30 cellular contexts compared by ENCODE assay signal in the genomic region with DNA sequence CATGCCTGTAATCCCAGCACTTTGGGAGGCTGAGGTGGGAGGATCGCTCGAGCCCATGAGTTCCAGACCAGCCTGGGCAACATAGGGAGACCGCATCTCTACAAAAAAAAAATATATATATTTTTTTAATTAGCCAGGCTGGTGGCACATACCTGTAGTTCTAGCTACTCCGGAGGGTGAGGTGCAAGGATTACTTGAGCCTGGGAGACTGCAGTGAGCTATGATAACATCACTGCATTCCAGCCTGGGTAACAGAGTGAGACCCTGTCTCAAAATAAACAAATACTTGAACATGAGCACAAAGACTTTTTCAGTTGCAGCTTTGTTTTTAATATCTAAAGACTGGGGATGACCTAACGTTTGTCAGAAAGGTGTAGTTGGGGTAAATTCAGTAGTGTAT. TPM values are rescaled to one million over a fixed set of nuclear protein-coding genes. Genes with fewer than 3 reads are reported as not detected.
"Had no signal": no experiment of that assay in that cellular context is flagged by ENCODE, and none has a peak within 500 bp of the region (broad histone marks: within the 10 kb centered on the region; RNA-seq: fewer than 3 reads in every experiment).

No MANE protein-coding gene starts in this region.

- H3K9me3 ChIP-seq: left lung, lower lobe of right lung, neutrophil, right atrium auricular region, transverse colon, upper lobe of left lung, vagina had no signal

- ATAC-seq: left colon; left lung; lower lobe of right lung; natural killer cell; sciatic nerve; stimulated activated memory B cell treated with anti-CD40 and anti-IgM and Interleukin-4, amounts not matched to agents 10 μg/mL and 1 μg/mL and 100 μg/mL, for 72 hours; stimulated activated naive CD8-positive, alpha-beta T cell treated with anti-CD3 and anti-CD28 coated beads, Interleukin-15, amount 100 ng/mL, for 72 hours had no signal

- H3K27ac Mint-ChIP-seq: immature natural killer cell; natural killer cell; nephron progenitor cell; neural progenitor cell; stimulated activated memory B cell treated with anti-CD40 and anti-IgM and Interleukin-4, amounts not matched to agents 10 μg/mL and 1 μg/mL and 100 μg/mL, for 72 hours; stimulated activated naive CD8-positive, alpha-beta T cell treated with anti-CD3 and anti-CD28 coated beads, Interleukin-15, amount 100 ng/mL, for 72 hours had no signal

- H3K27ac ChIP-seq: left lung, lower lobe of right lung, neural progenitor cell, neutrophil, parathyroid adenoma, right atrium auricular region, skin epidermis, transverse colon, upper lobe of left lung, vagina had no signal

- DNase-seq: hypothalamus; immature natural killer cell; kidney; left colon; left lung; lower lobe of right lung; mammary epithelial cell; mesenchymal stem cell; naive B cell; natural killer cell; nephron progenitor cell; occipital lobe; stimulated activated CD4-positive, alpha-beta T cell treated with anti-CD3 and anti-CD28 coated beads, Interleukin-12 subunit alpha, Interleukin-12 subunit beta, amount 100 ng/mL, for 4 hours; stimulated activated CD4-positive, alpha-beta T cell treated with anti-CD3 and anti-CD28 coated beads, Interleukin-15, amount 100 ng/mL, for 24 hours; stimulated activated CD4-positive, alpha-beta T cell treated with anti-CD3 and anti-CD28 coated beads, Interleukin-2, amount 100 ng/mL, for 24 hours; stimulated activated CD4-positive, alpha-beta T cell treated with anti-CD3 and anti-CD28 coated beads, Interleukin-4, amount 100 ng/mL, for 24 hours; stimulated activated naive CD4-positive, alpha-beta T cell treated with Interleukin-2 at 50 U/mL for 16 hours; stimulated activated naive CD8-positive, alpha-beta T cell treated with anti-CD3 and anti-CD28 coated beads, Interleukin-15, amount 100 ng/mL, for 72 hours; substantia nigra; transverse colon; upper lobe of left lung had no signal

- H3K27me3 Mint-ChIP-seq: naive B cell; stimulated activated memory B cell treated with anti-CD40 and anti-IgM and Interleukin-4, amounts not matched to agents 10 μg/mL and 1 μg/mL and 100 μg/mL, for 72 hours; stimulated activated naive CD8-positive, alpha-beta T cell treated with anti-CD3 and anti-CD28 coated beads, Interleukin-15, amount 100 ng/mL, for 72 hours had no signal

- H3K27me3 ChIP-seq: left lung, neural progenitor cell, neutrophil, right atrium auricular region, transverse colon, upper lobe of left lung, vagina had no signal

- H3K4me3 ChIP-seq: left lung, lower lobe of right lung, neural progenitor cell, right atrium auricular region, skin epidermis, transverse colon, upper lobe of left lung, vagina had no signal

- H3K9me3 Mint-ChIP-seq: immature natural killer cell; naive B cell; natural killer cell; nephron progenitor cell; neural progenitor cell; stimulated activated memory B cell treated with anti-CD40 and anti-IgM and Interleukin-4, amounts not matched to agents 10 μg/mL and 1 μg/mL and 100 μg/mL, for 72 hours; stimulated activated naive CD8-positive, alpha-beta T cell treated with anti-CD3 and anti-CD28 coated beads, Interleukin-15, amount 100 ng/mL, for 72 hours had no signal

- FAIRE-seq: kidney had no signal

- H3K4me1 ChIP-seq: neural progenitor cell, parathyroid adenoma had no signal

- H3K4me3 Mint-ChIP-seq: immature natural killer cell; naive B cell; natural killer cell; nephron progenitor cell; neural progenitor cell; stimulated activated memory B cell treated with anti-CD40 and anti-IgM and Interleukin-4, amounts not matched to agents 10 μg/mL and 1 μg/mL and 100 μg/mL, for 72 hours; stimulated activated naive CD8-positive, alpha-beta T cell treated with anti-CD3 and anti-CD28 coated beads, Interleukin-15, amount 100 ng/mL, for 72 hours had no signal

RNA-seq across cellular contexts. Expression of a gene that starts 31.3 kb away (rescaled TPM):
- total RNA-seq: osteocyte had no signal
